ENCODE assay signal across 13 cellular contexts in the genomic region with DNA sequence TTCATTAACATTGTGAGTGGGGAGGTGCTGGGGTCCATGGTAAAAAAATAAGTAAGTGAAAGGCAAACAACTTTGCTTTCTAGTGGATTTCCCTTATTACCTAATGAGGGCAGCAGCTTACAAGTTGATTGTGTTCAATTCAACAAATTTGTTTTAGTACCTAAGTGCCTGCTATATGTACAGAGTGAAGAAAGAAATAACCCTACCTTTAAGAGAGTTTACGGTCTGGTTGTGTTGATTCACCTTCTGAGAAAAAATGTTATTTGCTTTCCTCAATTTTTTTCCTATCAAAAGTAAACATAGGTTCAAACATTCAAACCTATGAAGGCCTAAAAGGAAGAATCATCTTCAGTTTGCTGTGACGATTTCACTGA. TPM values are rescaled to one million over a fixed set of nuclear protein-coding genes. Genes with fewer than 3 reads are reported as not detected.
DNase-seq lines count a peak whose midpoint lies in the region; FAIRE-seq and TF ChIP-seq lines count a peak whose summit lies in the region.
"Had no signal": no experiment of that assay in that cellular context is flagged by ENCODE, and none has a peak within 500 bp of the region (broad histone marks: within the 10 kb centered on the region; RNA-seq: fewer than 3 reads in every experiment).

No MANE protein-coding gene starts in this region.

- no peak overlapping the region for H4K5ac ChIP-seq in H1 (ENCODE audit: insufficient read length, low read depth, low read length)
- no peak overlapping the region for H4K5ac ChIP-seq in mesendoderm (ENCODE audit: low read length)

- H3K14ac ChIP-seq in H1 (ENCODE audit: insufficient read length) = no peak overlapping the region

- H2BK15ac ChIP-seq in H1 (ENCODE audit: low read length) (no peak overlapping the region), mesendoderm (replicated peaks; ENCODE audit: low read depth) (no peak overlapping the region)

- no peak overlapping the region for H2BK120ac ChIP-seq in H1 (replicated peaks; ENCODE audit: low read depth, low read length)
- no peak overlapping the region for H2BK120ac ChIP-seq in mesendoderm (ENCODE audit: low read depth, low read length)

- H3K4me1 ChIP-seq in HUES48 (ENCODE audit: control insufficient read depth, insufficient read depth, low read length) = peaks cover 21% of the 10 kb centered on the region
- peaks cover 0 to 4% (median under 1%) of the 10 kb centered on the region in 4 experiments; a peak in 1 of 7 replicates for H3K4me1 ChIP-seq in H1 (replicated peaks in 1 of 4; ENCODE audit: control insufficient read depth in 3 of 4, insufficient read depth in 4 of 4, low read length in 3 of 4)
- no peaks in the 10 kb centered on the region for H3K4me1 ChIP-seq in mesendoderm (ENCODE audit: control insufficient read depth, low read depth, low read length)

- H3K9ac ChIP-seq in HUES48 (ENCODE audit: low read depth, low read length) = no peak overlapping the region
- H3K9ac ChIP-seq in H1 (replicated peaks in 1 of 4; ENCODE audit: extremely low read depth in 1 of 4, low read depth in 3 of 4, low read length in 3 of 4) = no peak overlapping the region
- H3K9ac ChIP-seq in mesendoderm (ENCODE audit: low read length) = no peak overlapping the region

- CTCF ChIA-PET in H1 (lab: Charles Lee; ENCODE audit: partially characterized antibody) = interaction anchor here (0.5 kb wide), 1 partner anchor 9 kb away, joined by 6 read pairs; no protein-coding TSS in a partner anchor

- peaks cover 2 to 3% of the 10 kb centered on the region in 2 experiments for H4K20me1 ChIP-seq in H1 (replicated peaks in 1 of 2; ENCODE audit: control insufficient read depth in 1 of 2, insufficient read depth in 2 of 2, low read length in 2 of 2)

- no peak overlapping the region for H2AFZ ChIP-seq in H1 (ENCODE audit: low read length)

- 55% methylated on average over 2 of the region's 2 CpGs; no CpG with 5 or more reads in 1 of the 2 experiments for WGBS in H1 (ENCODE audit: extremely low coverage in 1 of 2, insufficient coverage in 1 of 2, insufficient read length in 1 of 2, insufficient replicate concordance in 2 of 2, low coverage in 1 of 2, low lambda C conversion rate in 2 of 2, missing lambda C conversion rate in 1 of 2), 2 experiments
- WGBS in mesendoderm (ENCODE audit: extremely low coverage, insufficient coverage, low lambda C conversion rate) = no CpG with 5 or more reads among the region's 2 CpGs

- H3K4ac ChIP-seq in H1 (replicated peaks; ENCODE audit: insufficient read length, low read depth, low read length) (no peak overlapping the region), mesendoderm (ENCODE audit: low read depth, low read length) (no peak overlapping the region)

- H3K4me3 ChIP-seq in HUES48 (ENCODE audit: low read depth, low read length) = peak overlapping the region; percentile 78
- peak overlapping the region in 2 of 4 experiments; percentile 77 to 79; a peak in 5 of 8 replicates for H3K4me3 ChIP-seq in H1 (ENCODE audit: extremely low read depth in 1 of 4, insufficient read depth in 2 of 4, low read depth in 3 of 4, low read length in 4 of 4)
- no peak overlapping the region for H3K4me3 ChIP-seq in mesendoderm (ENCODE audit: low read length)

- no peak for TF ChIP-seq EP300 in H1 (IDR thresholded peaks at IDR 0.05; ENCODE audit: borderline replicate concordance in 1 of 2, low read depth in 2 of 2, low read length in 2 of 2)

- no peak overlapping the region for H2BK20ac ChIP-seq in H1 (ENCODE audit: low read length)

- H3K27me3 Mint-ChIP-seq in neural crest cell (ENCODE audit: low read depth) = peaks cover 3% of the 10 kb centered on the region

- H3K18ac ChIP-seq in H1 (ENCODE audit: extremely low read depth, low read length) = no peak overlapping the region
- H3K18ac ChIP-seq in mesendoderm (ENCODE audit: low read length) = no peak overlapping the region

- TF ChIP-seq RAD21 in H1 (IDR thresholded peaks at IDR 0.05 in 1 of 2, conservative IDR thresholded peaks at IDR 0.05 in 1 of 2; ENCODE audit: low read depth in 2 of 2, low read length in 2 of 2) = no peak

- no peak overlapping the region for H3K27ac Mint-ChIP-seq in neural crest cell (ENCODE audit: unreplicated experiment)
- H3K27ac Mint-ChIP-seq: IgD-negative memory B cell had no signal

- no peak for DNase-seq in H1 (ENCODE audit: low read depth in 1 of 2, low spot score in 2 of 2)
- no peak for DNase-seq in neural crest cell (ENCODE audit: low read depth, low spot score)
- DNase-seq in GM13976 (ENCODE audit: low spot score) = no peak
- no peak for DNase-seq in HTR-8/SVneo (ENCODE audit: insufficient read length, low spot score)
- DNase-seq in mesendoderm = no peak
- DNase-seq in SK-N-DZ (ENCODE audit: low spot score) = no peak
- DNase-seq: activated CD8-positive, alpha-beta memory T cell treated with anti-CD3 and anti-CD28 coated beads, Interleukin-2, amount 50 U/mL, for 48 hours; NCI-H226; T-helper 9 cell had no signal

- H3K79me1 ChIP-seq in H1 (ENCODE audit: low read depth, low read length) (no peaks in the 10 kb centered on the region), mesendoderm (ENCODE audit: low read length) (peaks cover 5% of the 10 kb centered on the region)

- H3K4me2 ChIP-seq in H1 (ENCODE audit: insufficient read depth in 1 of 2, low read depth in 2 of 2, low read length in 2 of 2) = peak overlapping the region; percentile 87 to 99; a peak in 3 of 4 replicates
- no peak overlapping the region for H3K4me2 ChIP-seq in mesendoderm (ENCODE audit: low read length)

- no peak overlapping the region for H2BK5ac ChIP-seq in H1 (ENCODE audit: low read depth, low read length)
- no peak overlapping the region for H2BK5ac ChIP-seq in mesendoderm (ENCODE audit: low read length)

- H3K27ac ChIP-seq in 22Rv1 (peak overlapping the region; percentile 87), HUES48 (ENCODE audit: low read depth, low read length) (no peak overlapping the region), H1 (ENCODE audit: low read depth, low read length) (no peak overlapping the region), mesendoderm (ENCODE audit: low read depth, low read length) (no peak overlapping the region)

- FAIRE-seq in H1 (lab: Jason Lieb, UNC) (no peak), HTR-8/SVneo (lab: Jason Lieb, UNC) (no peak)
- FAIRE-seq: frontal cortex had no signal

- H4K8ac ChIP-seq in H1 (ENCODE audit: extremely low read depth, insufficient read depth, low read length) (no peak overlapping the region), mesendoderm (ENCODE audit: low read depth, low read length) (no peak overlapping the region)

- POLR2A ChIA-PET in H1 (lab: Charles Lee; ENCODE audit: partially characterized antibody) = no interaction called here

- peaks cover 15% of the 10 kb centered on the region for H3K23me2 ChIP-seq in H1 (ENCODE audit: low read depth, low read length)

- H3K56ac ChIP-seq in H1 (replicated peaks; ENCODE audit: insufficient read length, low read depth, low read length) = no peak overlapping the region
- H3K56ac ChIP-seq in mesendoderm (ENCODE audit: low read length) = no peak overlapping the region

- H4K91ac ChIP-seq in H1 (replicated peaks; ENCODE audit: insufficient read length, low read length) = no peak overlapping the region

- peaks cover 2 to 14% of the 10 kb centered on the region in 2 experiments; a peak in 2 of 4 replicates for H3K79me2 ChIP-seq in H1 (ENCODE audit: control insufficient read depth in 1 of 2, insufficient read depth in 2 of 2, low read length in 2 of 2)
- peaks cover 7% of the 10 kb centered on the region for H3K79me2 ChIP-seq in mesendoderm (ENCODE audit: control insufficient read depth, insufficient read depth, low read length)

- TF ChIP-seq POLR2A in H1 (IDR thresholded peaks at IDR 0.05; ENCODE audit: control extremely low read depth in 1 of 2, low read depth in 2 of 2, low read length in 2 of 2) = no peak

- peaks cover 37% of the 10 kb centered on the region for H3K4me1 Mint-ChIP-seq in neural crest cell

- in situ Hi-C loops in GM13976 (cut with MboI; ENCODE audit: low sequenced_read_pairs, unreplicated experiment) = no loop called here

- no peak for TF ChIP-seq CTCF in 22Rv1 (IDR thresholded peaks at IDR 0.05)
- no peak for TF ChIP-seq CTCF in H1 (IDR thresholded peaks at IDR 0.05; ENCODE audit: control extremely low read depth in 1 of 3, insufficient read depth in 1 of 3, low read depth in 1 of 3, low read length in 3 of 3)
- no peak for TF ChIP-seq CTCF in neural crest cell (conservative IDR thresholded peaks at IDR 0.05)
- TF ChIP-seq CTCF in GM13976 (IDR thresholded peaks at IDR 0.05; ENCODE audit: borderline replicate concordance, control extremely low read depth, extremely low read depth, insufficient read depth, missing control alignments) = no peak

- no peak overlapping the region for H3K23ac ChIP-seq in H1 (ENCODE audit: insufficient read length)
- no peak overlapping the region for H3K23ac ChIP-seq in mesendoderm (ENCODE audit: low read length)

- H3K36me3 ChIP-seq in HUES48 (ENCODE audit: control insufficient read depth, insufficient read depth, low read length) (no peaks in the 10 kb centered on the region), H1 (ENCODE audit: control insufficient read depth in 2 of 4, insufficient read depth in 4 of 4, low read length in 3 of 4) (no peaks in the 10 kb centered on the region), mesendoderm (ENCODE audit: control insufficient read depth, insufficient read depth, low read length) (no peaks in the 10 kb centered on the region)

- no peaks in the 10 kb centered on the region for H3K9me3 ChIP-seq in HUES48 (ENCODE audit: control insufficient read depth, insufficient read depth, low read length)
- H3K9me3 ChIP-seq in H1 (ENCODE audit: insufficient read depth in 2 of 2, low read depth in 1 of 2, low read length in 1 of 2) = no peaks in the 10 kb centered on the region

- no peaks in the 10 kb centered on the region for H3K9me3 Mint-ChIP-seq in neural crest cell
- H3K9me3 Mint-ChIP-seq: IgD-negative memory B cell had no signal

- H3K27me3 ChIP-seq in HUES48 (ENCODE audit: control insufficient read depth, insufficient read depth, low read length) (peaks cover 14% of the 10 kb centered on the region; the same call in 1 of the 2 replicates), H1 (replicated peaks in 1 of 4; ENCODE audit: control insufficient read depth in 3 of 4, extremely low read depth in 1 of 4, insufficient read depth in 3 of 4, low read length in 3 of 4) (no peaks in the 10 kb centered on the region; a peak in 1 of 7 replicates), mesendoderm (ENCODE audit: insufficient read depth, low read length, poor library complexity) (no peaks in the 10 kb centered on the region)

- H2BK12ac ChIP-seq in H1 (ENCODE audit: low read depth, low read length) = no peak overlapping the region

- H2AK5ac ChIP-seq in H1 (ENCODE audit: low read depth, low read length) (no peak overlapping the region), mesendoderm (ENCODE audit: low read length) (no peak overlapping the region)

- no peaks in the 10 kb centered on the region for H3K36me3 Mint-ChIP-seq in neural crest cell (ENCODE audit: low read depth)
- H3K36me3 Mint-ChIP-seq: IgD-negative memory B cell had no signal

- peak overlapping the region; percentile 84 for H3K4me3 Mint-ChIP-seq in neural crest cell

RNA-seq across cellular contexts. Expression of a gene that starts 1.6 kb away (rescaled TPM):
- 174 and 180 TPM in 2 replicates for total RNA-seq in H1 (2021; fragmentation: NEBNext Ultra II Directional; extraction: Animal tissue kit (Norgen Biotek cat#: 25700))
- 30.7 and 31.8 TPM in 2 replicates for polyA plus RNA-seq in H1 (2011; rRNA removed)
- polyA plus RNA-seq in H1 (2011; cell fraction: cytosol; rRNA removed) = 29.0 TPM
- 199 TPM for polyA plus RNA-seq in H1 (2011; cell fraction: nucleus; rRNA removed)
- polyA plus RNA-seq in H1 (2012, experiment 1 of 2) = 91.4 to 111 TPM (median 106 TPM) in 4 replicates
- polyA plus RNA-seq in H1 (2012, experiment 2 of 2) = 5.4 TPM
- 117 TPM for polyA plus RNA-seq in H1 (2013, experiment 1 of 2)
- 112 TPM for polyA plus RNA-seq in H1 (2013, experiment 2 of 2)
- polyA minus RNA-seq in H1 (2011; rRNA and poly(A)+ RNA removed) = 102 and 138 TPM in 2 replicates
- polyA minus RNA-seq in H1 (2011; cell fraction: cytosol; rRNA and poly(A)+ RNA removed) = 66.8 TPM
- 173 TPM for polyA minus RNA-seq in H1 (2011; cell fraction: nucleus; rRNA and poly(A)+ RNA removed)
- total RNA-seq in neural crest cell = 217 and 227 TPM in 2 replicates
- polyA plus RNA-seq in mesendoderm (2013, experiment 1 of 2) = 66.2 TPM
- polyA plus RNA-seq in mesendoderm (2013, experiment 2 of 2) = 65.5 TPM
- 45.3 and 49.7 TPM in 2 replicates for polyA plus RNA-seq in SK-N-DZ (2014; cell fraction: cytosol; rRNA removed)
- 44.3 and 68.7 TPM in 2 replicates for polyA plus RNA-seq in SK-N-DZ (2014; cell fraction: nucleus; rRNA removed)
